In the genomic region with DNA sequence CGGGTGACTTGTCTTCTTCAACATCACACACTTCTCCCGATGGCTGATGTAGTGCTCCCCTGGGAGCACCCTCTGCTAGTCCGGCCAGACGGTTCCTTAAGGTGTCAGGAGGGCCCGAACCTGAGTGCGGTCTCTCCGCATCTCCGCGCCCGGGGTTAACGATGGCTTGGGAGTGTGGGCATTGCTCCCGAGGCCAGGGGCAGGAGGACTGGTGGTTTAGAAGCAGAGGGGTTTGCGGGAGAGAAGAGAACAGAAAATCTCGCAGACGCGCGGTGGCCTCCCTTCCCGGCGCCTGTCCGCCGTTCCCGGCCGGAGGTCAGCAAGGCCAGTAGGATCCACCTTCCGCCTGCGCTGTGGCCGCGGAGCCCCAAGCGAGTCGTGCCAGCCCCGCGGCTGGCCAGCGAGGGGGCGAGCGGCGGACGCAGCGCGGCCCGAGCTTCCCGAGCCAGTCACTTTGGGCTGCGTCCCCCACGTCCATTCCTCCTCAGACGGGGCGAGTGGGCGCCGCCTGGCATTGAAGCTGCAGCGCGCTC, we compare ENCODE assay signal across 8 cellular contexts. TPM values are rescaled to one million over a fixed set of nuclear protein-coding genes. Genes with fewer than 3 reads are reported as not detected.
A peak's percentile ranks its signal among the peaks of the same experiment; 100 is the strongest.
DNase-seq lines count a peak whose midpoint lies in the region; ATAC-seq and TF ChIP-seq lines count a peak whose summit lies in the region.

No MANE protein-coding gene starts in this region.

- H3K27ac ChIP-seq in temporal lobe (ENCODE audit: low read depth, low read length) = peak overlapping the region; percentile 57

- no TSS peak for BruUV-seq in MCF 10A (replicated peaks; lab: Mats Ljungman, UMichigan)

- peaks cover 12% of the 10 kb centered on the region for H3K4me1 Mint-ChIP-seq in activated naive CD4-positive, alpha-beta T cell treated with anti-CD3 and anti-CD28 coated beads, Interleukin-2, amount 50 U/mL, for 24 hours
- H3K4me1 Mint-ChIP-seq in MCF 10A (ENCODE audit: insufficient read depth, unreplicated experiment) = no peaks in the 10 kb centered on the region

- POLR2A ChIA-PET in MCF 10A (lab: Yijun Ruan, JAX) = interaction anchor here (0.7 kb wide), 1 partner anchor 11 kb away, joined by 3 read pairs; no protein-coding TSS in a partner anchor

- no peak for DNase-seq in activated naive CD4-positive, alpha-beta T cell (lab: John Stamatoyannopoulos, UW)
- DNase-seq in MCF 10A (ENCODE audit: unreplicated experiment) (no peak), left lobe of liver (ENCODE audit: low spot score) (peak; percentile 51), MV-4-11 (lab: John Stamatoyannopoulos, UW) (no peak), hepatic stellate cell (ENCODE audit: low spot score) (no peak)

- H3K4me3 Mint-ChIP-seq in activated naive CD4-positive, alpha-beta T cell treated with anti-CD3 and anti-CD28 coated beads, Interleukin-2, amount 50 U/mL, for 24 hours = peak overlapping the region; percentile 56
- peak overlapping the region; percentile 71 for H3K4me3 Mint-ChIP-seq in MCF 10A (ENCODE audit: unreplicated experiment)

- intact Hi-C loops in MCF 10A (cut with micrococcal nuclease) = no loop called here

- H3K9me3 Mint-ChIP-seq in activated naive CD4-positive, alpha-beta T cell treated with anti-CD3 and anti-CD28 coated beads, Interleukin-2, amount 50 U/mL, for 24 hours = no peaks in the 10 kb centered on the region
- no peaks in the 10 kb centered on the region for H3K9me3 Mint-ChIP-seq in MCF 10A (ENCODE audit: unreplicated experiment)

- CTCF ChIA-PET in MCF 10A (lab: Yijun Ruan, JAX) = interaction anchor here (0.6 to 1.0 kb wide), 2 partner anchors 16 to 24 kb away, joined by 4 read pairs; no protein-coding TSS in a partner anchor

- ATAC-seq in left lobe of liver (peak; percentile 45), GM18511 (IDR thresholded peaks at IDR 0.05; ENCODE audit: unreplicated experiment) (no peak)

- H3K36me3 Mint-ChIP-seq in activated naive CD4-positive, alpha-beta T cell treated with anti-CD3 and anti-CD28 coated beads, Interleukin-2, amount 50 U/mL, for 24 hours = no peaks in the 10 kb centered on the region
- H3K36me3 Mint-ChIP-seq in MCF 10A (ENCODE audit: insufficient read depth, unreplicated experiment) = no peaks in the 10 kb centered on the region

- H3K27ac Mint-ChIP-seq in activated naive CD4-positive, alpha-beta T cell treated with anti-CD3 and anti-CD28 coated beads, Interleukin-2, amount 50 U/mL, for 24 hours = no peak overlapping the region
- no peak overlapping the region for H3K27ac Mint-ChIP-seq in MCF 10A (ENCODE audit: low read depth, unreplicated experiment)

- no peak for TF ChIP-seq CTCF in MCF 10A (IDR thresholded peaks at IDR 0.05; ENCODE audit: unreplicated experiment)

- H3K27me3 Mint-ChIP-seq in activated naive CD4-positive, alpha-beta T cell treated with anti-CD3 and anti-CD28 coated beads, Interleukin-2, amount 50 U/mL, for 24 hours = peaks cover 60% of the 10 kb centered on the region
- peaks cover 12% of the 10 kb centered on the region for H3K27me3 Mint-ChIP-seq in MCF 10A (ENCODE audit: insufficient read depth, unreplicated experiment)

RNA-seq across cellular contexts. Expression of a gene that starts 0.7 kb away (rescaled TPM):
- total RNA-seq in MCF 10A (2022) (0.42 and 0.44 TPM in 2 replicates), left lobe of liver (130 TPM), temporal lobe (62.7 TPM)

RNA-seq across cellular contexts. Expression of a gene that starts 25.6 kb away (rescaled TPM):
- total RNA-seq in MCF 10A (2022) (42.6 and 46.3 TPM in 2 replicates), left lobe of liver (17.0 TPM), temporal lobe (51.9 TPM)

RNA-seq across cellular contexts. Expression of a gene that starts 26.0 kb away (rescaled TPM):
- total RNA-seq in MCF 10A (2022) = 94.6 and 102 TPM in 2 replicates
- total RNA-seq in left lobe of liver = 36.6 TPM
- 89.5 TPM for total RNA-seq in temporal lobe

Comparison
In these comparisons a context has a peak if more than half of its experiments do, and no peak if none do; other contexts are left out.
1. RNA of a gene that starts 0.7 kb away (total RNA-seq): 130 TPM in left lobe of liver (single experiment) and 62.7 TPM in temporal lobe (single experiment); 0.42 to 0.44 TPM in MCF 10A; every median in the first group is over 10 times any median in the second.